ENCODE assay signal across 2 cellular contexts in genomic region chr17:58823051-58823525, GRCh38.
A peak's percentile ranks its signal among the peaks of the same experiment; 100 is the strongest.
TF ChIP-seq lines count a peak whose summit lies in the region.

No MANE protein-coding gene starts in this region.

TF ChIP-seq in HepG2, 621 proteins besides CTCF, POLR2A, EP300 and RAD21:
- TF ChIP-seq FOXK1 (CRISPR knock-in tag; IDR thresholded peaks at IDR 0.05; ENCODE audit: borderline replicate concordance, low read depth) (no peak), MAFK (conservative IDR thresholded peaks at IDR 0.05 in 1 of 2, IDR thresholded peaks at IDR 0.05 in 1 of 2; ENCODE audit: low read length in 2 of 2) (peak; percentile 32 to 60; a peak in 2 of 4 replicates), MAFF (IDR thresholded peaks at IDR 0.05; ENCODE audit: low read depth, low read length) (peak; percentile 30; the same call in 1 of the 2 replicates), NR2F6 (IDR thresholded peaks at IDR 0.05) (no peak), NR2F6 (CRISPR knock-in tag; IDR thresholded peaks at IDR 0.05) (no peak), PPARG (CRISPR knock-in tag; conservative IDR thresholded peaks at IDR 0.05) (no peak), TBX3 (IDR thresholded peaks at IDR 0.05; ENCODE audit: borderline replicate concordance) (no peak), SALL2 (CRISPR knock-in tag; IDR thresholded peaks at IDR 0.05) (no peak)

TF ChIP-seq in neural cell, 6 proteins besides CTCF, POLR2A, EP300 and RAD21:
- TF ChIP-seq MXI1 (conservative IDR thresholded peaks at IDR 0.05; ENCODE audit: poor library complexity, severe bottlenecking), result no peak
- TF ChIP-seq REST (IDR thresholded peaks at IDR 0.05; ENCODE audit: borderline replicate concordance), result no peak
- TF ChIP-seq POLR2AphosphoS5 (IDR thresholded peaks at IDR 0.05), result no peak
- no peak for TF ChIP-seq SMC3 (conservative IDR thresholded peaks at IDR 0.05; ENCODE audit: poor library complexity)
- TF ChIP-seq EZH2 (IDR thresholded peaks at IDR 0.05; ENCODE audit: borderline replicate concordance, insufficient read depth, low read length, poor library complexity, severe bottlenecking), result no peak
- TF ChIP-seq TAF1 (IDR thresholded peaks at IDR 0.05; ENCODE audit: low read depth), result no peak
TF ChIP-seq in neural cell: peak in this region for 0.
